ENCODE assay signal across 26 cellular contexts in genomic region chrX:98067611-98068010, GRCh38.
DNase-seq lines count a peak whose midpoint lies in the region; ATAC-seq and TF ChIP-seq lines count a peak whose summit lies in the region.
"Had no signal": no experiment of that assay in that cellular context is flagged by ENCODE, and none has a peak within 500 bp of the region (broad histone marks: within the 10 kb centered on the region; RNA-seq: fewer than 3 reads in every experiment).

No MANE protein-coding gene starts in this region.

- H3K36me3 Mint-ChIP-seq in endodermal cell (ENCODE audit: low read depth) (no peaks in the 10 kb centered on the region), nephron progenitor cell (ENCODE audit: low read depth) (peaks cover 3% of the 10 kb centered on the region)
- H3K36me3 Mint-ChIP-seq in CD4-positive, alpha-beta T cell (ENCODE audit: low read depth): no peaks in the 10 kb centered on the region
- H3K36me3 Mint-ChIP-seq: IgD-negative memory B cell, WTC11 had no signal

- H3K27ac Mint-ChIP-seq in endodermal cell (peak overlapping the region; percentile 86), nephron progenitor cell (peak overlapping the region; percentile 94)
- H3K27ac Mint-ChIP-seq in CD4-positive, alpha-beta T cell: no peak overlapping the region
- H3K27ac Mint-ChIP-seq: activated CD8-positive, alpha-beta T cell treated with anti-CD3 and anti-CD28 coated beads, Interleukin-2, amount 10 ng/mL, durations not matched to agents 7 days and 5 days; dendritic cell treated with granulocyte-macrophage colony-stimulating factor and Interleukin-4, amounts not matched to agents 40 ng/mL and 50 ng/mL, for 4 days; IgD-negative memory B cell; T-helper 2 cell treated with Interferon-gamma antibody and Interleukin-4, amounts not matched to agents 5 μg/mL and 100 μg/mL, for 36 hours had no signal

- no peaks in the 10 kb centered on the region for H3K36me3 ChIP-seq in endodermal cell (ENCODE audit: control insufficient read depth, insufficient read depth, low read length)
- H3K36me3 ChIP-seq in psoas muscle (ENCODE audit: insufficient read depth in 1 of 2, low read depth in 1 of 2): no peaks in the 10 kb centered on the region
- no peaks in the 10 kb centered on the region for H3K36me3 ChIP-seq in effector memory CD4-positive, alpha-beta T cell (ENCODE audit: control insufficient read depth, insufficient read depth, low read length)
- H3K36me3 ChIP-seq: BE2C, HAP-1, left ventricle myocardium inferior, sigmoid colon, tibial artery had no signal

- H3K9me3 ChIP-seq in endodermal cell (ENCODE audit: control insufficient read depth, low read length) (no peaks in the 10 kb centered on the region), psoas muscle (no peaks in the 10 kb centered on the region)
- H3K9me3 ChIP-seq in effector memory CD4-positive, alpha-beta T cell (ENCODE audit: control insufficient read depth, low read length): no peaks in the 10 kb centered on the region
- H3K9me3 ChIP-seq in CD4-positive, alpha-beta T cell (ENCODE audit: control insufficient read depth, low read length): no peaks in the 10 kb centered on the region
- H3K9me3 ChIP-seq: BE2C, body of pancreas, Caco-2, HAP-1, left ventricle myocardium inferior, sigmoid colon, tibial artery had no signal

- H3K4me3 Mint-ChIP-seq in endodermal cell: peak overlapping the region; percentile 2
- peak overlapping the region; percentile 46 for H3K4me3 Mint-ChIP-seq in nephron progenitor cell
- no peak overlapping the region for H3K4me3 Mint-ChIP-seq in CD4-positive, alpha-beta T cell
- H3K4me3 Mint-ChIP-seq: activated CD8-positive, alpha-beta T cell treated with anti-CD3 and anti-CD28 coated beads, Interleukin-2, amount 10 ng/mL, durations not matched to agents 7 days and 5 days; activated T-cell treated with anti-CD3 and anti-CD28 coated beads, Interleukin-2, amount 50 U/mL, for 4 hours; dendritic cell treated with granulocyte-macrophage colony-stimulating factor and Interleukin-4, amounts not matched to agents 40 ng/mL and 50 ng/mL, for 4 days; IgD-negative memory B cell; T-helper 2 cell treated with Interferon-gamma antibody and Interleukin-4, amounts not matched to agents 5 μg/mL and 100 μg/mL, for 36 hours; WTC11 had no signal

- intact Hi-C loops in psoas muscle (cut with DNase I): no loop called here
- intact Hi-C loops in CD4-positive, alpha-beta T cell (cut with DNase I, micrococcal nuclease): no loop called here

- H3K4me3 ChIP-seq in endodermal cell (ENCODE audit: low read length) (no peak overlapping the region), psoas muscle (no peak overlapping the region)
- H3K4me3 ChIP-seq in effector memory CD4-positive, alpha-beta T cell (ENCODE audit: insufficient read depth, low read depth, low read length, poor library complexity, severe bottlenecking): no peak overlapping the region
- H3K4me3 ChIP-seq: body of pancreas, HAP-1, left ventricle myocardium inferior, sigmoid colon, tibial artery had no signal

- CTCF ChIA-PET in CD4-positive, alpha-beta T cell (lab: Charles Lee): no interaction called here

- peak; percentile 4 for DNase-seq in AG20443 (ENCODE audit: low spot score)
- DNase-seq in M059J (ENCODE audit: low read depth): peak; percentile 37
- DNase-seq in endodermal cell: no peak
- DNase-seq in nephron progenitor cell: no peak
- no peak for DNase-seq in psoas muscle
- no peak for DNase-seq in effector memory CD4-positive, alpha-beta T cell
- no peak for DNase-seq in CD4-positive, alpha-beta T cell
- DNase-seq: activated CD8-positive, alpha-beta T cell treated with anti-CD3 and anti-CD28 coated beads, Interleukin-2, amount 10 ng/mL, durations not matched to agents 7 days and 5 days; activated naive CD4-positive, alpha-beta T cell treated with anti-CD3 and anti-CD28 coated beads, Interleukin-2, amount 50 U/mL, for 16 hours; activated T-cell treated with anti-CD3 and anti-CD28 coated beads, Interleukin-2, amount 50 U/mL, for 4 hours; BE2C; body of pancreas; Caco-2; left ventricle myocardium inferior; NCI-H1694 treated with DMSO at 0.1 percent for 48 hours; NCI-H774; sigmoid colon; stimulated activated naive CD4-positive, alpha-beta T cell treated with Interleukin-2 at 50 U/mL for 16 hours; tibial artery had no signal

- H3K27ac ChIP-seq in endodermal cell (ENCODE audit: low read depth, low read length): no peak overlapping the region
- no peak overlapping the region for H3K27ac ChIP-seq in psoas muscle
- H3K27ac ChIP-seq in effector memory CD4-positive, alpha-beta T cell (ENCODE audit: insufficient read depth, low read length, poor library complexity, severe bottlenecking): no peak overlapping the region
- H3K27ac ChIP-seq in CD4-positive, alpha-beta T cell (ENCODE audit: low read depth, low read length): no peak overlapping the region
- H3K27ac ChIP-seq: body of pancreas, left ventricle myocardium inferior, sigmoid colon, tibial artery had no signal

- H3K9me3 Mint-ChIP-seq in endodermal cell (no peaks in the 10 kb centered on the region), nephron progenitor cell (peaks cover 3% of the 10 kb centered on the region)
- H3K9me3 Mint-ChIP-seq in CD4-positive, alpha-beta T cell: peaks cover 3% of the 10 kb centered on the region
- H3K9me3 Mint-ChIP-seq: activated T-cell treated with anti-CD3 and anti-CD28 coated beads, Interleukin-2, amount 50 U/mL, for 4 hours; dendritic cell treated with granulocyte-macrophage colony-stimulating factor and Interleukin-4, amounts not matched to agents 40 ng/mL and 50 ng/mL, for 4 days; IgD-negative memory B cell; T-helper 2 cell treated with Interferon-gamma antibody and Interleukin-4, amounts not matched to agents 5 μg/mL and 100 μg/mL, for 36 hours; WTC11 had no signal

- POLR2A ChIA-PET in CD4-positive, alpha-beta T cell (lab: Charles Lee): no interaction called here

- H3K27me3 Mint-ChIP-seq in endodermal cell (ENCODE audit: insufficient read depth): no peaks in the 10 kb centered on the region
- H3K27me3 Mint-ChIP-seq in nephron progenitor cell (ENCODE audit: low read depth, poor library complexity): no peaks in the 10 kb centered on the region
- H3K27me3 Mint-ChIP-seq in CD4-positive, alpha-beta T cell: no peaks in the 10 kb centered on the region
- H3K27me3 Mint-ChIP-seq: dendritic cell treated with granulocyte-macrophage colony-stimulating factor and Interleukin-4, amounts not matched to agents 40 ng/mL and 50 ng/mL, for 4 days; IgD-negative memory B cell had no signal

- ATAC-seq in psoas muscle (no peak), HG03175 (IDR thresholded peaks at IDR 0.05; ENCODE audit: unreplicated experiment) (no peak)
- no peak for ATAC-seq in CD4-positive, alpha-beta T cell (ENCODE audit: poor library complexity)
- ATAC-seq: activated CD8-positive, alpha-beta T cell treated with anti-CD3 and anti-CD28 coated beads, Interleukin-2, amount 10 ng/mL, durations not matched to agents 7 days and 5 days; activated T-cell treated with anti-CD3 and anti-CD28 coated beads, Interleukin-2, amount 50 U/mL, for 4 hours; body of pancreas; Panc1; WTC11 had no signal

- peaks cover 3% of the 10 kb centered on the region for H3K4me1 ChIP-seq in endodermal cell (ENCODE audit: control insufficient read depth, insufficient read depth, low read length)
- no peaks in the 10 kb centered on the region for H3K4me1 ChIP-seq in psoas muscle
- no peaks in the 10 kb centered on the region for H3K4me1 ChIP-seq in effector memory CD4-positive, alpha-beta T cell (ENCODE audit: control insufficient read depth, insufficient read depth, low read length, poor library complexity, severe bottlenecking)
- H3K4me1 ChIP-seq: BE2C, body of pancreas, HAP-1, left ventricle myocardium inferior, sigmoid colon had no signal

- H3K27me3 ChIP-seq in endodermal cell (ENCODE audit: control insufficient read depth, insufficient read depth, low read length, poor library complexity, severe bottlenecking) (no peaks in the 10 kb centered on the region), psoas muscle (ENCODE audit: insufficient read depth in 3 of 3, low read length in 2 of 3) (peaks cover 0 to 4% (median 0%) of the 10 kb centered on the region in 3 donors)
- H3K27me3 ChIP-seq in effector memory CD4-positive, alpha-beta T cell (replicated peaks; ENCODE audit: control insufficient read depth, insufficient read depth, low read length, poor library complexity, severe bottlenecking): no peaks in the 10 kb centered on the region
- H3K27me3 ChIP-seq in CD4-positive, alpha-beta T cell (ENCODE audit: control insufficient read depth, insufficient read depth, low read length): no peaks in the 10 kb centered on the region
- H3K27me3 ChIP-seq: BE2C, body of pancreas, sigmoid colon, tibial artery had no signal

- 44% methylated on average over 3 of the region's 3 CpGs; no CpG with 5 or more reads in 1 of the 2 experiments for WGBS in endodermal cell (ENCODE audit: insufficient coverage in 1 of 2, insufficient read length in 1 of 2), 2 experiments
- WGBS in psoas muscle, 3 donors: 58 to 60% (median 59%) methylated on average over 3 of the region's 3 CpGs

- no peak overlapping the region for H3K9ac ChIP-seq in endodermal cell (ENCODE audit: extremely low read depth, low read length, poor library complexity, severe bottlenecking)

- H3K4me1 Mint-ChIP-seq in endodermal cell (peaks cover 39% of the 10 kb centered on the region), nephron progenitor cell (peaks cover 70% of the 10 kb centered on the region)
- H3K4me1 Mint-ChIP-seq in CD4-positive, alpha-beta T cell (ENCODE audit: low read depth): no peaks in the 10 kb centered on the region
- H3K4me1 Mint-ChIP-seq: IgD-negative memory B cell had no signal

- TF ChIP-seq CTCF in endodermal cell (conservative IDR thresholded peaks at IDR 0.05): no peak
- no peak for TF ChIP-seq CTCF in nephron progenitor cell (IDR thresholded peaks at IDR 0.05)
- TF ChIP-seq CTCF in psoas muscle (IDR thresholded peaks at IDR 0.05): no peak
- TF ChIP-seq CTCF in CD4-positive, alpha-beta T cell (IDR thresholded peaks at IDR 0.05): no peak

Comparison
In these comparisons a context has a peak if more than half of its experiments do, and no peak if none do; other contexts are left out.
1. DNase-seq: peak in AG20443 (single experiment) and M059J (single experiment); none in endodermal cell (single experiment), nephron progenitor cell (single experiment), psoas muscle (0 of 2), effector memory CD4-positive, alpha-beta T cell (0 of 3) and CD4-positive, alpha-beta T cell (0 of 10).